ENCODE assay signal across 1 cellular context in genomic region chr1:24934300-24935195, GRCh38.
TF ChIP-seq lines count a peak whose summit lies in the region.

No MANE protein-coding gene starts in this region.

TF ChIP-seq in H1, 55 proteins besides CTCF, POLR2A, EP300 and RAD21:
- TF ChIP-seq FOSL1 (IDR thresholded peaks at IDR 0.05; ENCODE audit: insufficient read depth, low read depth, low read length) = 0 out of 2 replicates have a peak, but pooled peaks have one; percentile 30
- no peak for TF ChIP-seq ZNF274 (IDR thresholded peaks at IDR 0.05; ENCODE audit: borderline replicate concordance, extremely low read depth, low read length)
- TF ChIP-seq GABPA (IDR thresholded peaks at IDR 0.05; ENCODE audit: borderline replicate concordance, insufficient read depth, low read length) = no peak
- TF ChIP-seq HDAC2 (IDR thresholded peaks at IDR 0.05; ENCODE audit: borderline replicate concordance in 1 of 2, low read depth in 2 of 2, low read length in 2 of 2) = peak in 1 of 2 experiments; percentile 7; a peak in 1 of 4 replicates
- no peak for TF ChIP-seq NRF1 (IDR thresholded peaks at IDR 0.05; ENCODE audit: low read depth, low read length)
- no peak for TF ChIP-seq ASH2L (IDR thresholded peaks at IDR 0.05; ENCODE audit: low read length)
- TF ChIP-seq ATF2 (IDR thresholded peaks at IDR 0.05; ENCODE audit: low read length) = no peak
- TF ChIP-seq KDM4A (IDR thresholded peaks at IDR 0.05; ENCODE audit: low read depth, low read length, severe bottlenecking) = no peak
- TF ChIP-seq SIX5 (IDR thresholded peaks at IDR 0.05; ENCODE audit: low read depth, low read length) = no peak
- TF ChIP-seq KDM1A (IDR thresholded peaks at IDR 0.05; ENCODE audit: borderline replicate concordance, low read length) = peak; percentile 86; the same call in 1 of the 2 replicates
- no peak for TF ChIP-seq CHD1 (IDR thresholded peaks at IDR 0.05; ENCODE audit: low read depth, low read length)
- TF ChIP-seq SP1 (IDR thresholded peaks at IDR 0.05; ENCODE audit: low read depth, low read length) = no peak
- TF ChIP-seq EZH2 (IDR thresholded peaks at IDR 0.05; ENCODE audit: low read depth, low read length, severe bottlenecking) = no peak
- TF ChIP-seq MAFK (IDR thresholded peaks at IDR 0.05; ENCODE audit: low read depth, low read length) = no peak
- TF ChIP-seq SAP30 (IDR thresholded peaks at IDR 0.05; ENCODE audit: insufficient read depth, insufficient replicate concordance, low read length) = no peak
- TF ChIP-seq KDM5A (IDR thresholded peaks at IDR 0.05; ENCODE audit: low read length) = no peak
